Comparison of ENCODE assay signal across 32 cellular contexts in genomic region chr12:129179941-129180340, GRCh38.
"Had no signal": no experiment of that assay in that cellular context is flagged by ENCODE, and none has a peak within 500 bp of the region (broad histone marks: within the 10 kb centered on the region; RNA-seq: fewer than 3 reads in every experiment).

No MANE protein-coding gene starts in this region.

- H3K4me3 ChIP-seq: adrenal gland, body of pancreas, breast epithelium had no signal

- H3K9me3 ChIP-seq: adrenal gland, body of pancreas had no signal

- DNase-seq: activated B cell treated with CpG ODN at 0.5 μM for 24 hours; activated CD4-positive, alpha-beta memory T cell treated with anti-CD3 and anti-CD28 coated beads for 36 hours; activated CD4-positive, alpha-beta T cell treated with anti-CD3 and anti-CD28 coated beads for 4 hours; activated CD4-positive, alpha-beta T cell treated with anti-CD3 and anti-CD28 coated beads, Interleukin-2, amount 10 ng/mL, durations not matched to agents 24 days and 14 days; activated CD4-positive, alpha-beta T cell treated with anti-CD3 and anti-CD28 coated beads, Interleukin-2, amount 50 U/mL, for 1 hour; activated CD4-positive, alpha-beta T cell treated with anti-CD3 and anti-CD28 coated beads, Interleukin-2, amount 50 U/mL, for 4 hours; activated CD4-positive, CD25-positive, alpha-beta regulatory T cell treated with anti-CD3 and anti-CD28 coated beads, Interleukin-2, amount 50 U/mL, for 72 hours; activated CD8-positive, alpha-beta memory T cell treated with anti-CD3 and anti-CD28 coated beads, Interleukin-2, amount 50 U/mL, for 4 hours; activated CD8-positive, alpha-beta T cell treated with anti-CD3 and anti-CD28 coated beads for 36 hours; activated effector memory CD4-positive, alpha-beta T cell treated with anti-CD3 and anti-CD28 coated beads, Interleukin-2, amount 50 U/mL, for 16 hours; activated gamma-delta T cell treated with Interleukin-2 at 50 U/mL for 16 hours; activated naive CD4-positive, alpha-beta T cell; activated naive CD4-positive, alpha-beta T cell treated with anti-CD3 and anti-CD28 coated beads for 36 hours; activated naive CD4-positive, alpha-beta T cell treated with anti-CD3 and anti-CD28 coated beads, Interleukin-2, amount 50 U/mL, for 16 hours; activated naive CD8-positive, alpha-beta T cell treated with anti-CD3 and anti-CD28 coated beads for 36 hours; activated T-cell treated with anti-CD3 and anti-CD28 coated beads for 4 hours; activated T-cell treated with anti-CD3 and anti-CD28 coated beads, Interleukin-2, amount 50 U/mL, for 1 hour; activated T-cell treated with anti-CD3 and anti-CD28 coated beads, Interleukin-2, amount 50 U/mL, for 4 hours; activated T-cell treated with anti-CD3 and anti-CD28 coated beads, Interleukin-2, amount 50 U/mL, for 72 hours; adrenal gland; amniotic stem cell; aorta; body of pancreas; brain microvascular endothelial cell; central memory CD4-positive, alpha-beta T cell; T-helper 1 cell; T-helper 2 cell; T-helper 9 cell had no signal

- H3K27me3 ChIP-seq: adrenal gland, body of pancreas, brain microvascular endothelial cell, breast epithelium had no signal

- ATAC-seq: activated CD8-positive, alpha-beta T cell treated with anti-CD3 and anti-CD28 coated beads for 36 hours; activated naive CD4-positive, alpha-beta T cell treated with anti-CD3 and anti-CD28 coated beads, Interleukin-2, amount 50 U/mL, for 72 hours; activated T-cell treated with anti-CD3 and anti-CD28 coated beads, Interleukin-2, amount 50 U/mL, for 4 hours; activated T-cell treated with anti-CD3 and anti-CD28 coated beads, Interleukin-2, amount 50 U/mL, for 72 hours; activated T-helper 17 cell treated with anti-CD3 and anti-CD28 coated beads, Interleukin-2, amount 50 U/mL, for 72 hours; body of pancreas had no signal

- H3K36me3 ChIP-seq: adrenal gland, brain microvascular endothelial cell, breast epithelium had no signal

- H3K27ac ChIP-seq: adrenal gland, body of pancreas, brain microvascular endothelial cell, breast epithelium, VCaP had no signal

- H3K4me1 ChIP-seq: adrenal gland, body of pancreas, breast epithelium had no signal
